ENCODE assay signal across 2 cellular contexts in the genomic region with DNA sequence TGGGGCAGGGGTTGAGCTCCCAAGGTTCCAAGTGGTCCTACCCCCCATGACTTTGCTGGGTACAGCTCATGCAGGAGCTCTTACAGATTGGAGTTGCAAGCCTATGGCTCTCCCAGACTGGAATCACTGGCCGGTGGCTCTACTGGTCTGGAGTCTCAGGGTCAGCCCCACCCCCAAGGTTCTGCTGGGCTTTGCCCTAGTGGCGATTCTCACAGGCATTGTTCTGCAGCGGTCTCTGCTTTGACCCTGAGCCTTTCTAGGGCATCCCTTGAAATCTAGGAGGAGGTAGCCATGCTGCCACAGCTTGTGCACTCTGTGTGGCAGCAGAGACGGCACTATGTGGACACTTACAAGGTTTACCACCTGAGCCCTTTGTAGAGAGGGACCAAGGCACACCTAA.
TF ChIP-seq lines count a peak whose summit lies in the region.

No MANE protein-coding gene starts in this region.

TF ChIP-seq in WTC11, 78 proteins besides CTCF, POLR2A, EP300 and RAD21:
- TF ChIP-seq, protein P1, sequence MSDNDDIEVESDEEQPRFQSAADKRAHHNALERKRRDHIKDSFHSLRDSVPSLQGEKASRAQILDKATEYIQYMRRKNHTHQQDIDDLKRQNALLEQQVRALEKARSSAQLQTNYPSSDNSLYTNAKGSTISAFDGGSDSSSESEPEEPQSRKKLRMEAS (CRISPR knock-in tag; IDR thresholded peaks at IDR 0.05) = no peak
- TF ChIP-seq JUN (CRISPR knock-in tag; IDR thresholded peaks at IDR 0.05) (no peak), NFATC4 (CRISPR knock-in tag; IDR thresholded peaks at IDR 0.05) (no peak), TCF7 (CRISPR knock-in tag; IDR thresholded peaks at IDR 0.05; ENCODE audit: low read depth) (no peak), ZNF121 (CRISPR knock-in tag; IDR thresholded peaks at IDR 0.05) (no peak), GABPB1 (CRISPR knock-in tag; IDR thresholded peaks at IDR 0.05) (no peak)
- TF ChIP-seq, protein P2, sequence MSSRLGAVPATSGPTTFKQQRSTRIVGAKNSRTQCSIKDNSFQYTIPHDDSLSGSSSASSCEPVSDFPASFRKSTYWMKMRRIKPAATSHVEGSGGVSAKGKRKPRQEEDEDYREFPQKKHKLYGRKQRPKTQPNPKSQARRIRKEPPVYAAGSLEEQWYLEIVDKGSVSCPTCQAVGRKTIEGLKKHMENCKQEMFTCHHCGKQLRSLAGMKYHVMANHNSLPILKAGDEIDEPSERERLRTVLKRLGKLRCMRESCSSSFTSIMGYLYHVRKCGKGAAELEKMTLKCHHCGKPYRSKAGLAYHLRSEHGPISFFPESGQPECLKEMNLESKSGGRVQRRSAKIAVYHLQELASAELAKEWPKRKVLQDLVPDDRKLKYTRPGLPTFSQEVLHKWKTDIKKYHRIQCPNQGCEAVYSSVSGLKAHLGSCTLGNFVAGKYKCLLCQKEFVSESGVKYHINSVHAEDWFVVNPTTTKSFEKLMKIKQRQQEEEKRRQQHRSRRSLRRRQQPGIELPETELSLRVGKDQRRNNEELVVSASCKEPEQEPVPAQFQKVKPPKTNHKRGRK (CRISPR knock-in tag; IDR thresholded peaks at IDR 0.05; ENCODE audit: borderline replicate concordance) = no peak
- TF ChIP-seq, protein P3, sequence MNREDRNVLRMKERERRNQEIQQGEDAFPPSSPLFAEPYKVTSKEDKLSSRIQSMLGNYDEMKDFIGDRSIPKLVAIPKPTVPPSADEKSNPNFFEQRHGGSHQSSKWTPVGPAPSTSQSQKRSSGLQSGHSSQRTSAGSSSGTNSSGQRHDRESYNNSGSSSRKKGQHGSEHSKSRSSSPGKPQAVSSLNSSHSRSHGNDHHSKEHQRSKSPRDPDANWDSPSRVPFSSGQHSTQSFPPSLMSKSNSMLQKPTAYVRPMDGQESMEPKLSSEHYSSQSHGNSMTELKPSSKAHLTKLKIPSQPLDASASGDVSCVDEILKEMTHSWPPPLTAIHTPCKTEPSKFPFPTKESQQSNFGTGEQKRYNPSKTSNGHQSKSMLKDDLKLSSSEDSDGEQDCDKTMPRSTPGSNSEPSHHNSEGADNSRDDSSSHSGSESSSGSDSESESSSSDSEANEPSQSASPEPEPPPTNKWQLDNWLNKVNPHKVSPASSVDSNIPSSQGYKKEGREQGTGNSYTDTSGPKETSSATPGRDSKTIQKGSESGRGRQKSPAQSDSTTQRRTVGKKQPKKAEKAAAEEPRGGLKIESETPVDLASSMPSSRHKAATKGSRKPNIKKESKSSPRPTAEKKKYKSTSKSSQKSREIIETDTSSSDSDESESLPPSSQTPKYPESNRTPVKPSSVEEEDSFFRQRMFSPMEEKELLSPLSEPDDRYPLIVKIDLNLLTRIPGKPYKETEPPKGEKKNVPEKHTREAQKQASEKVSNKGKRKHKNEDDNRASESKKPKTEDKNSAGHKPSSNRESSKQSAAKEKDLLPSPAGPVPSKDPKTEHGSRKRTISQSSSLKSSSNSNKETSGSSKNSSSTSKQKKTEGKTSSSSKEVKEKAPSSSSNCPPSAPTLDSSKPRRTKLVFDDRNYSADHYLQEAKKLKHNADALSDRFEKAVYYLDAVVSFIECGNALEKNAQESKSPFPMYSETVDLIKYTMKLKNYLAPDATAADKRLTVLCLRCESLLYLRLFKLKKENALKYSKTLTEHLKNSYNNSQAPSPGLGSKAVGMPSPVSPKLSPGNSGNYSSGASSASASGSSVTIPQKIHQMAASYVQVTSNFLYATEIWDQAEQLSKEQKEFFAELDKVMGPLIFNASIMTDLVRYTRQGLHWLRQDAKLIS (CRISPR knock-in tag; IDR thresholded peaks at IDR 0.05; ENCODE audit: borderline replicate concordance) = no peak
- TF ChIP-seq, protein P4, sequence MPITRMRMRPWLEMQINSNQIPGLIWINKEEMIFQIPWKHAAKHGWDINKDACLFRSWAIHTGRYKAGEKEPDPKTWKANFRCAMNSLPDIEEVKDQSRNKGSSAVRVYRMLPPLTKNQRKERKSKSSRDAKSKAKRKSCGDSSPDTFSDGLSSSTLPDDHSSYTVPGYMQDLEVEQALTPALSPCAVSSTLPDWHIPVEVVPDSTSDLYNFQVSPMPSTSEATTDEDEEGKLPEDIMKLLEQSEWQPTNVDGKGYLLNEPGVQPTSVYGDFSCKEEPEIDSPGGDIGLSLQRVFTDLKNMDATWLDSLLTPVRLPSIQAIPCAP (CRISPR knock-in tag; IDR thresholded peaks at IDR 0.05) = no peak
- TF ChIP-seq, protein P5, sequence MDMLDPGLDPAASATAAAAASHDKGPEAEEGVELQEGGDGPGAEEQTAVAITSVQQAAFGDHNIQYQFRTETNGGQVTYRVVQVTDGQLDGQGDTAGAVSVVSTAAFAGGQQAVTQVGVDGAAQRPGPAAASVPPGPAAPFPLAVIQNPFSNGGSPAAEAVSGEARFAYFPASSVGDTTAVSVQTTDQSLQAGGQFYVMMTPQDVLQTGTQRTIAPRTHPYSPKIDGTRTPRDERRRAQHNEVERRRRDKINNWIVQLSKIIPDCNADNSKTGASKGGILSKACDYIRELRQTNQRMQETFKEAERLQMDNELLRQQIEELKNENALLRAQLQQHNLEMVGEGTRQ (CRISPR knock-in tag; IDR thresholded peaks at IDR 0.05) = no peak
- TF ChIP-seq, protein P6, sequence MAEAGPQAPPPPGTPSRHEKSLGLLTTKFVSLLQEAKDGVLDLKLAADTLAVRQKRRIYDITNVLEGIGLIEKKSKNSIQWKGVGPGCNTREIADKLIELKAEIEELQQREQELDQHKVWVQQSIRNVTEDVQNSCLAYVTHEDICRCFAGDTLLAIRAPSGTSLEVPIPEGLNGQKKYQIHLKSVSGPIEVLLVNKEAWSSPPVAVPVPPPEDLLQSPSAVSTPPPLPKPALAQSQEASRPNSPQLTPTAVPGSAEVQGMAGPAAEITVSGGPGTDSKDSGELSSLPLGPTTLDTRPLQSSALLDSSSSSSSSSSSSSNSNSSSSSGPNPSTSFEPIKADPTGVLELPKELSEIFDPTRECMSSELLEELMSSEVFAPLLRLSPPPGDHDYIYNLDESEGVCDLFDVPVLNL (CRISPR knock-in tag; IDR thresholded peaks at IDR 0.05; ENCODE audit: borderline replicate concordance, low read depth) = no peak

TF ChIP-seq in H1, 55 proteins besides CTCF, POLR2A, EP300 and RAD21:
- TF ChIP-seq SUZ12 (IDR thresholded peaks at IDR 0.05; ENCODE audit: low read length) = no peak
- TF ChIP-seq CEBPB (IDR thresholded peaks at IDR 0.05; ENCODE audit: low read depth, low read length) = no peak
- TF ChIP-seq SRF (IDR thresholded peaks at IDR 0.05; ENCODE audit: low read depth, low read length) = no peak
- TF ChIP-seq SP1 (IDR thresholded peaks at IDR 0.05; ENCODE audit: low read depth, low read length) = no peak
- TF ChIP-seq TEAD4 (IDR thresholded peaks at IDR 0.05; ENCODE audit: low read depth, low read length) = no peak
- TF ChIP-seq BCL11A (IDR thresholded peaks at IDR 0.05; ENCODE audit: low read depth in 2 of 2, low read length in 2 of 2) = no peak
- no peak for TF ChIP-seq RBBP5 (IDR thresholded peaks at IDR 0.05; ENCODE audit: borderline replicate concordance, low read depth, low read length)
- TF ChIP-seq CBX8 (IDR thresholded peaks at IDR 0.05; ENCODE audit: borderline replicate concordance, low read depth, low read length) = no peak
- no peak for TF ChIP-seq KDM4A (IDR thresholded peaks at IDR 0.05; ENCODE audit: low read depth, low read length, severe bottlenecking)
